ENCODE assay signal across 21 cellular contexts in the genomic region with DNA sequence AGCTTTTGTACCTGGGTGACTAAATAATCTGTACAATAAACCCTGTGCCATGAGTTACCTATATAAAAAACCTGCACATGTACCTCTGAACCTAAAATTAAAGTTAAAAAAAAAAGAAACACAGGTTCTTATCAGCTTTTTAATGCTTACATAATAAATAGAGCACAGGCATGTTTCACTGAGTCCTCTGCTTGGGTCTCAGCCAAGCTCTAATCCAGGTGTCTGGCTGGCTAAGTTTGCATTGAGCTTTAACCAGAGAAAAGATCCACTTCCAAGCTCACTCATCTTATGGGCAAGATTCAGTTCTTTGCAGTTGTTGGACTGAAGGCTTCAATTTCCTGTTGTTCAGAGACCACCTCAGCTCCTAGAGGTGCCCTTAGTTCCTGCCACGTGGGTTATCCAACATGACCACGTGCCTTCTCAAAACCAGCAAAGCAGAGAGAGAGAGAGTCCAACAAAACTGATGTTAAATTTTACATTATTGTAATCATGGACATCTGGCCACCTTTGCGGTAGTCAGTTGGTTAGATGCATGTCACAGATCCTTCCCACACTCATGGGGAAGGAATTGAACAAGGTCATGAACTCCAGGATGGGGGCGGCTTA.
DNase-seq lines count a peak whose midpoint lies in the region; ATAC-seq, FAIRE-seq and TF ChIP-seq lines count a peak whose summit lies in the region.
"Had no signal": no experiment of that assay in that cellular context is flagged by ENCODE, and none has a peak within 500 bp of the region (broad histone marks: within the 10 kb centered on the region; RNA-seq: fewer than 3 reads in every experiment).

No MANE protein-coding gene starts in this region.

- TF ChIP-seq CTCF in Panc1 (IDR thresholded peaks at IDR 0.05) (no peak), VCaP (conservative IDR thresholded peaks at IDR 0.05) (no peak), pancreas (IDR thresholded peaks at IDR 0.05) (no peak)

- H3K36me3 ChIP-seq in Panc1 (ENCODE audit: control insufficient read depth, insufficient read depth, low read length) (no peaks in the 10 kb centered on the region), pancreas (no peaks in the 10 kb centered on the region)
- H3K36me3 ChIP-seq: BE2C had no signal

- DNase-seq in Panc1 (ENCODE audit: low read depth, low spot score) (no peak), left lobe of liver (ENCODE audit: low spot score) (peak; percentile 73), pancreas (peak in 1 of 6 donors; percentile 36), SKM-1 treated with dmso at 0.1 percent for 144 hours (lab: John Stamatoyannopoulos, UW; ENCODE audit: unreplicated experiment) (no peak)
- DNase-seq in activated CD4-positive, alpha-beta T cell treated with anti-CD3 and anti-CD28 coated beads, Interleukin-2, amount 50 U/mL, for 48 hours, result no peak
- DNase-seq in central memory CD4-positive, alpha-beta T cell, result no peak
- DNase-seq: ACHN; BE2C; C1 segment of cervical spinal cord; Caco-2; CD4-positive, CD25-positive, alpha-beta regulatory T cell; GM23248; HCEC 1CT; IMR-90 had no signal

- POLR2A ChIA-PET in Panc1 (lab: Charles Lee), result no interaction called here

- no peak overlapping the region for H3K4me3 ChIP-seq in Panc1 (ENCODE audit: low read depth in 2 of 2, low read length in 2 of 2)
- H3K4me3 ChIP-seq in pancreas, result no peak overlapping the region
- H3K4me3 ChIP-seq: GM23248 had no signal

- intact Hi-C loops in Panc1 (cut with micrococcal nuclease; ENCODE audit: unreplicated experiment) (no loop called here), pancreas (cut with DNase I) (no loop called here)

- ATAC-seq in Panc1 (no peak), left lobe of liver (peak; percentile 71), pancreas (peak; percentile 58 to 79 (median 70)), HG02588 (IDR thresholded peaks at IDR 0.05; ENCODE audit: unreplicated experiment) (no peak)

- H3K27me3 ChIP-seq in Panc1 (ENCODE audit: control insufficient read depth, insufficient read depth, low read length) (no peaks in the 10 kb centered on the region), pancreas (no peaks in the 10 kb centered on the region)
- H3K27me3 ChIP-seq: BE2C had no signal

- no TSS peak for BruUV-seq in Panc1 (replicated peaks; lab: Mats Ljungman, UMichigan)

- H3K4me1 ChIP-seq in Panc1 (ENCODE audit: control insufficient read depth, insufficient read depth, low read length), result peaks cover 7% of the 10 kb centered on the region
- peaks cover 0 to 13% (median 5%) of the 10 kb centered on the region in 3 donors for H3K4me1 ChIP-seq in pancreas
- H3K4me1 ChIP-seq: BE2C, Caco-2 had no signal

- in situ Hi-C loops in Panc1 (cut with HindIII; ENCODE audit: low pct_unique_long_range_greater_than_20kb, low sequenced_read_pairs), result no loop called here

- peaks cover 17% of the 10 kb centered on the region; the same call in 1 of the 2 replicates for H3K9me3 ChIP-seq in Panc1 (ENCODE audit: control insufficient read depth, insufficient read depth, low read depth, low read length)
- no peaks in the 10 kb centered on the region for H3K9me3 ChIP-seq in pancreas
- H3K9me3 ChIP-seq: BE2C had no signal

- CTCF ChIA-PET in Panc1 (lab: Charles Lee), result no interaction called here

- no peak for FAIRE-seq in pancreas (lab: Jason Lieb, UNC)
- FAIRE-seq: D721Med, G401.6, GM12891, GM18507 had no signal

- H3K27ac ChIP-seq in Panc1 (ENCODE audit: low read length), result peak overlapping the region; percentile 19; the same call in 1 of the 2 replicates
- H3K27ac ChIP-seq in VCaP, result peak overlapping the region; percentile 70
- H3K27ac ChIP-seq in pancreas, result no peak overlapping the region
- H3K27ac ChIP-seq: GM23248, HL-60 had no signal

- WGBS in pancreas, 2 donors, result 58 to 61% methylated on average over 4 of the region's 4 CpGs

Comparison
In these comparisons a context has a peak if more than half of its experiments do, and no peak if none do; other contexts are left out.
1. ATAC-seq: peak in left lobe of liver (single experiment) and pancreas (4 of 4); none in Panc1 (single experiment) and HG02588 (single experiment).
2. H3K27ac ChIP-seq: peak in Panc1 (single experiment) and VCaP (single experiment); none in pancreas (0 of 4).